ENCODE assay signal across 8 cellular contexts in genomic region chr16:58843675-58844074, GRCh38.
DNase-seq lines count a peak whose midpoint lies in the region; ATAC-seq, FAIRE-seq and TF ChIP-seq lines count a peak whose summit lies in the region.

No MANE protein-coding gene starts in this region.

- no peaks in the 10 kb centered on the region for H3K9me3 Mint-ChIP-seq in effector memory CD8-positive, alpha-beta T cell

- RAD21 ChIA-PET in GM12878 (lab: Charles Lee; ENCODE audit: unreplicated experiment), result interaction anchor here (0.5 to 3.5 kb wide), 32 partner anchors 8 to 1435 kb away, joined by 3 to 29 read pairs (median 3); no protein-coding TSS in a partner anchor

- no peak for TF ChIP-seq EP300 in GM12878 (IDR thresholded peaks at IDR 0.05; ENCODE audit: borderline replicate concordance in 1 of 2, control insufficient read depth in 1 of 2, low read depth in 2 of 2, low read length in 2 of 2)

- H3K9ac ChIP-seq in GM12878 (ENCODE audit: control insufficient read depth, insufficient read depth, low read length), result no peak overlapping the region

- TF ChIP-seq RAD21 in GM12878 (IDR thresholded peaks at IDR 0.05; ENCODE audit: insufficient read depth, low read depth, low read length), result peak; percentile 66

- no peak overlapping the region for H3K27ac ChIP-seq in GM12878 (ENCODE audit: control insufficient read depth, insufficient read depth)

- no peak overlapping the region for H3K27ac Mint-ChIP-seq in effector memory CD8-positive, alpha-beta T cell

- in situ Hi-C loops in GM12878 (cut with MboI), result no loop called here

- peaks cover 0 to 3% of the 10 kb centered on the region in 2 donors for H3K27me3 Mint-ChIP-seq in effector memory CD8-positive, alpha-beta T cell

- H3K36me3 Mint-ChIP-seq in effector memory CD8-positive, alpha-beta T cell (ENCODE audit: insufficient read depth), result no peaks in the 10 kb centered on the region

- POLR2A ChIA-PET in GM12878 (lab: Charles Lee), result no interaction called here

- H3K4me1 Mint-ChIP-seq in effector memory CD8-positive, alpha-beta T cell (ENCODE audit: low read depth in 2 of 2), result no peaks in the 10 kb centered on the region

- H3K4me3 Mint-ChIP-seq in effector memory CD8-positive, alpha-beta T cell, result no peak overlapping the region

- no peaks in the 10 kb centered on the region for H3K79me2 ChIP-seq in GM12878 (ENCODE audit: control insufficient read depth, insufficient read depth, low read length)

- H3K4me1 ChIP-seq in GM12878 (ENCODE audit: control insufficient read depth, insufficient read depth, low read length), result no peaks in the 10 kb centered on the region

- no peak overlapping the region for H3K4me3 ChIP-seq in GM12878

- SMC1A ChIA-PET in GM12878 (lab: Charles Lee; ENCODE audit: uncharacterized antibody, unreplicated experiment), result interaction anchor here (0.6 to 4.1 kb wide), 33 partner anchors 9 to 1173 kb away, joined by 3 to 38 read pairs (median 4); no protein-coding TSS in a partner anchor

- BruUV-seq in GM12878 (replicated peaks; lab: Mats Ljungman, UMichigan), result no TSS peak

- H4K20me1 ChIP-seq in GM12878 (ENCODE audit: control insufficient read depth, insufficient read depth), result no peaks in the 10 kb centered on the region

- intact Hi-C loops in GM12878 (cut with micrococcal nuclease; ENCODE audit: unreplicated experiment), result loop anchor here (10.0 kb wide), 4 partner anchors 201 to 1361 kb away; no protein-coding TSS in a partner anchor

- WGBS in GM12878 (ENCODE audit: insufficient coverage, insufficient replicate concordance, low lambda C conversion rate, missing lambda C conversion rate), result 2% methylated on average over 2 of the region's 2 CpGs

- no peaks in the 10 kb centered on the region for H3K36me3 ChIP-seq in GM12878 (ENCODE audit: control insufficient read depth in 2 of 2, insufficient read depth in 2 of 2, low read length in 1 of 2)

- ATAC-seq in GM12878, result peak; percentile 81
- no peak for ATAC-seq in omental fat pad (ENCODE audit: low FRiP score)
- no peak for ATAC-seq in HG03108 (IDR thresholded peaks at IDR 0.05; ENCODE audit: unreplicated experiment)
- ATAC-seq in effector memory CD8-positive, alpha-beta T cell (replicated peaks), result no peak

- TF ChIP-seq POLR2A in GM12878 (IDR thresholded peaks at IDR 0.05; ENCODE audit: low read depth, low read length), result no peak

- TF ChIP-seq CTCF in GM12878 (IDR thresholded peaks at IDR 0.05 in 2 of 3, conservative IDR thresholded peaks at IDR 0.05 in 1 of 3; ENCODE audit: control insufficient read depth in 2 of 3, extremely low read depth in 1 of 3, insufficient read depth in 1 of 3, low read depth in 3 of 3, low read length in 3 of 3), result peak in 1 of 3 experiments; percentile 12; a peak in 1 of 6 replicates
- TF ChIP-seq CTCF in omental fat pad (IDR thresholded peaks at IDR 0.05), result no peak

- no peak overlapping the region for H3K4me2 ChIP-seq in GM12878 (ENCODE audit: control insufficient read depth, insufficient read depth)

- H2AFZ ChIP-seq in GM12878 (ENCODE audit: control insufficient read depth, low read depth, low read length), result no peak overlapping the region

- H3K9me3 ChIP-seq in GM12878 (replicated peaks; ENCODE audit: control insufficient read depth, insufficient read depth, low read length), result no peaks in the 10 kb centered on the region

- FAIRE-seq in GM18507 (lab: Jason Lieb, UNC) (peak; percentile 76), HTR-8/SVneo (lab: Jason Lieb, UNC) (no peak), GM12878 (lab: Jason Lieb, UNC) (peak; percentile 56)

- CTCF ChIA-PET in GM12878 (lab: Yijun Ruan, JAX), result interaction anchor here (0.6 to 4.0 kb wide), 42 partner anchors 8 to 1579 kb away, joined by 3 to 55 read pairs (median 3); no protein-coding TSS in a partner anchor

- DNase-seq in GM18507 (ENCODE audit: extremely low spot score, insufficient read length, low read depth), result no peak
- DNase-seq in HTR-8/SVneo (ENCODE audit: insufficient read length, low spot score), result peak; percentile 11
- DNase-seq in GM12878 (ENCODE audit: low read depth, low spot score), result peak; percentile 12
- peak; percentile 26 for DNase-seq in non-pigmented ciliary epithelial cell (ENCODE audit: low read depth)
- no peak for DNase-seq in omental fat pad (ENCODE audit: low spot score)
- DNase-seq in stimulated activated naive CD4-positive, alpha-beta T cell treated with Interleukin-2 at 50 U/mL for 16 hours (lab: John Stamatoyannopoulos, UW), result no peak
- DNase-seq in effector memory CD8-positive, alpha-beta T cell, result no peak

- no peaks in the 10 kb centered on the region for H3K27me3 ChIP-seq in GM12878 (replicated peaks in 1 of 2; ENCODE audit: control insufficient read depth in 2 of 2, insufficient read depth in 2 of 2, low read length in 1 of 2)

TF ChIP-seq in GM12878, 131 proteins besides CTCF, POLR2A, EP300 and RAD21:
- TF ChIP-seq CEBPB (IDR thresholded peaks at IDR 0.05; ENCODE audit: borderline replicate concordance in 1 of 2, low read depth in 2 of 2, low read length in 2 of 2) (no peak), TCF12 (IDR thresholded peaks at IDR 0.05; ENCODE audit: low read depth, low read length) (no peak), EZH2 (IDR thresholded peaks at IDR 0.05; ENCODE audit: borderline replicate concordance, control insufficient read depth, low read depth, low read length) (no peak), SMC3 (IDR thresholded peaks at IDR 0.05; ENCODE audit: borderline replicate concordance, low read length) (peak; percentile 53; the same call in 1 of the 2 replicates), ELK1 (IDR thresholded peaks at IDR 0.05; ENCODE audit: low read depth, low read length) (no peak)

Comparison
In these comparisons a context has a peak if more than half of its experiments do, and no peak if none do; other contexts are left out.
1. DNase-seq: peak in HTR-8/SVneo (single experiment), GM12878 (single experiment) and non-pigmented ciliary epithelial cell (single experiment); none in GM18507 (single experiment), omental fat pad (single experiment), stimulated activated naive CD4-positive, alpha-beta T cell treated with Interleukin-2 at 50 U/mL for 16 hours (single experiment) and effector memory CD8-positive, alpha-beta T cell (0 of 3).